In genomic region chr1:179417760-179418159, GRCh38 we compare ENCODE assay signal across 6 cellular contexts. TPM values are rescaled to one million over a fixed set of nuclear protein-coding genes. Genes with fewer than 3 reads are reported as not detected.
"Had no signal": no experiment of that assay in that cellular context is flagged by ENCODE, and none has a peak within 500 bp of the region (broad histone marks: within the 10 kb centered on the region; RNA-seq: fewer than 3 reads in every experiment).

No MANE protein-coding gene starts in this region.

RNA-seq across cellular contexts. Expression of gene AXDND1, which starts 52.0 kb away (rescaled TPM):
- total RNA-seq: activated T-helper 1 cell treated with anti-CD3 and anti-CD28 coated beads, Interleukin-12 subunit alpha, Interleukin-12 subunit beta, Interleukin-2, Interleukin-4 antibody, amounts not matched to agents 30 ng/mL and 10 ng/mL and 1 ng/mL, durations not matched to agents 14 hours and 24 hours and 36 hours; activated T-helper 17 cell treated with anti-CD3 and anti-CD28 coated beads, Interleukin-2, amount 50 U/mL, for 72 hours; aorta; ascending aorta; bronchial epithelial cell; cardiac septum had no signal
- polyA plus RNA-seq: aorta had no signal
